ENCODE assay signal across 1 cellular context in the genomic region with DNA sequence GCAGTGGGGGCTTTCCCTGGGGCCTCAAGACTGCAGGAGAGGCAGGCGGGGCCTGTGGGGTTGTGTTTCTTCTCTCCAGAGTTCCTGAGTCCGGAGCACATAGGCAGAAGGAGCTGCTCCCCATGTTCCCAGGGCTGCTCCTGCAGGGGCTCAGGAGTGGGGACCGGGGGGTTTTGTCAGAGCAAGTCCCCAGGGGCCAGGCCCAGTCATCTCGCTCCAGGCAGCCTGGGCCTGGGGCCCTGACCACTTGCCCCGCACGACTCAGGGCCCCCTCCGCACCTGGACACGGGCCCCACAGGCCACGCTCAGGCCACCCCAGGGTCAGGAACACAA.
TF ChIP-seq lines count a peak whose summit lies in the region.

No MANE protein-coding gene starts in this region.

TF ChIP-seq in K562, 482 proteins besides CTCF, POLR2A, EP300 and RAD21 (continued from another document):
- TF ChIP-seq, protein P1, sequence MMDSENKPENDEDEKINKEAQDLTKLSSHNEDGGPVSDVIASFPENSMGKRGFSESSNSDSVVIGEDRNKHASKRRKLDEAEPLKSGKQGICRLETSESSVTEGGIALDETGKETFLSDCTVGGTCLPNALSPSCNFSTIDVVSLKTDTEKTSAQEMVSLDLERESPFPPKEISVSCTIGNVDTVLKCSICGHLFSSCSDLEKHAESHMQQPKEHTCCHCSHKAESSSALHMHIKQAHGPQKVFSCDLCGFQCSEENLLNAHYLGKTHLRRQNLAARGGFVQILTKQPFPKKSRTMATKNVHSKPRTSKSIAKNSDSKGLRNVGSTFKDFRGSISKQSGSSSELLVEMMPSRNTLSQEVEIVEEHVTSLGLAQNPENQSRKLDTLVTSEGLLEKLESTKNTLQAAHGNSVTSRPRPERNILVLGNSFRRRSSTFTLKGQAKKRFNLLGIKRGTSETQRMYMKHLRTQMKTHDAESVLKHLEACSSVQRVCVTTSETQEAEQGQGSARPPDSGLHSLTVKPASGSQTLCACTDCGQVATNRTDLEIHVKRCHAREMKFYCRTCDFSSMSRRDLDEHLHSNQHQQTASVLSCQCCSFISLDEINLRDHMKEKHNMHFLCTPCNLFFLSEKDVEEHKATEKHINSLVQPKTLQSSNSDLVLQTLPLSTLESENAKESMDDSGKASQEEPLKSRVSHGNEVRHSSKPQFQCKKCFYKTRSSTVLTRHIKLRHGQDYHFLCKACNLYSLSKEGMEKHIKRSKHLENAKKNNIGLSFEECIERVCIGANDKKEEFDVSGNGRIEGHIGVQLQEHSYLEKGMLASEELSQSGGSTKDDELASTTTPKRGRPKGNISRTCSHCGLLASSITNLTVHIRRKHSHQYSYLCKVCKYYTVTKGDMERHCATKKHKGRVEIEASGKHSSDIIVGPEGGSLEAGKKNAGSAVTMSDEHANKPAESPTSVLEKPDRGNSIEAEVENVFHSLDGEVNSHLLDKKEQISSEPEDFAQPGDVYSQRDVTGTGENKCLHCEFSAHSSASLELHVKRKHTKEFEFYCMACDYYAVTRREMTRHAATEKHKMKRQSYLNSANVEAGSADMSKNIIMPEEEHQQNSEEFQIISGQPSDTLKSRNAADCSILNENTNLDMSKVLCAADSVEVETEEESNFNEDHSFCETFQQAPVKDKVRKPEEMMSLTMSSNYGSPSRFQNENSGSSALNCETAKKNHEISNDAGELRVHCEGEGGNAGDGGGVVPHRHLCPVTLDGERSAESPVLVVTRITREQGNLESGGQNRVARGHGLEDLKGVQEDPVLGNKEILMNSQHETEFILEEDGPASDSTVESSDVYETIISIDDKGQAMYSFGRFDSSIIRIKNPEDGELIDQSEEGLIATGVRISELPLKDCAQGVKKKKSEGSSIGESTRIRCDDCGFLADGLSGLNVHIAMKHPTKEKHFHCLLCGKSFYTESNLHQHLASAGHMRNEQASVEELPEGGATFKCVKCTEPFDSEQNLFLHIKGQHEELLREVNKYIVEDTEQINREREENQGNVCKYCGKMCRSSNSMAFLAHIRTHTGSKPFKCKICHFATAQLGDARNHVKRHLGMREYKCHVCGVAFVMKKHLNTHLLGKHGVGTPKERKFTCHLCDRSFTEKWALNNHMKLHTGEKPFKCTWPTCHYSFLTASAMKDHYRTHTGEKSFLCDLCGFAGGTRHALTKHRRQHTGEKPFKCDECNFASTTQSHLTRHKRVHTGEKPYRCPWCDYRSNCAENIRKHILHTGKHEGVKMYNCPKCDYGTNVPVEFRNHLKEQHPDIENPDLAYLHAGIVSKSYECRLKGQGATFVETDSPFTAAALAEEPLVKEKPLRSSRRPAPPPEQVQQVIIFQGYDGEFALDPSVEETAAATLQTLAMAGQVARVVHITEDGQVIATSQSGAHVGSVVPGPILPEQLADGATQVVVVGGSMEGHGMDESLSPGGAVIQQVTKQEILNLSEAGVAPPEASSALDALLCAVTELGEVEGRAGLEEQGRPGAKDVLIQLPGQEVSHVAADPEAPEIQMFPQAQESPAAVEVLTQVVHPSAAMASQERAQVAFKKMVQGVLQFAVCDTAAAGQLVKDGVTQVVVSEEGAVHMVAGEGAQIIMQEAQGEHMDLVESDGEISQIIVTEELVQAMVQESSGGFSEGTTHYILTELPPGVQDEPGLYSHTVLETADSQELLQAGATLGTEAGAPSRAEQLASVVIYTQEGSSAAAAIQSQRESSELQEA (IDR thresholded peaks at IDR 0.05; ENCODE audit: low read depth): no peak
- TF ChIP-seq RBBP5 (IDR thresholded peaks at IDR 0.05; ENCODE audit: borderline replicate concordance, insufficient read depth, low read length, poor library complexity, severe bottlenecking) (no peak), NCOA1 (IDR thresholded peaks at IDR 0.05; ENCODE audit: low read depth) (no peak), HDGF (IDR thresholded peaks at IDR 0.05) (no peak), CBFB (CRISPR knock-in tag; IDR thresholded peaks at IDR 0.05) (no peak), ZFX (CRISPR knock-in tag; IDR thresholded peaks at IDR 0.05) (no peak), CUX1 (CRISPR knock-in tag; IDR thresholded peaks at IDR 0.05) (no peak), MIER1 (IDR thresholded peaks at IDR 0.05; ENCODE audit: low read depth) (no peak), CREB3 (tag; conservative IDR thresholded peaks at IDR 0.05; ENCODE audit: low read depth) (no peak), MTA2 (IDR thresholded peaks at IDR 0.05; ENCODE audit: low read depth) (no peak), MECOM (CRISPR knock-in tag; IDR thresholded peaks at IDR 0.05) (no peak), NBN (IDR thresholded peaks at IDR 0.05; ENCODE audit: low read depth) (no peak), MCM2 (IDR thresholded peaks at IDR 0.05; ENCODE audit: low read depth) (no peak), PHTF2 (CRISPR knock-in tag; IDR thresholded peaks at IDR 0.05) (no peak), POU5F1 (IDR thresholded peaks at IDR 0.05; ENCODE audit: borderline replicate concordance, low read depth, low read length, partially characterized antibody) (no peak)
- TF ChIP-seq, protein P2, sequence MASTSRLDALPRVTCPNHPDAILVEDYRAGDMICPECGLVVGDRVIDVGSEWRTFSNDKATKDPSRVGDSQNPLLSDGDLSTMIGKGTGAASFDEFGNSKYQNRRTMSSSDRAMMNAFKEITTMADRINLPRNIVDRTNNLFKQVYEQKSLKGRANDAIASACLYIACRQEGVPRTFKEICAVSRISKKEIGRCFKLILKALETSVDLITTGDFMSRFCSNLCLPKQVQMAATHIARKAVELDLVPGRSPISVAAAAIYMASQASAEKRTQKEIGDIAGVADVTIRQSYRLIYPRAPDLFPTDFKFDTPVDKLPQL (IDR thresholded peaks at IDR 0.05; ENCODE audit: extremely low read depth, insufficient read length): no peak
